8 cellular contexts compared by ENCODE assay signal in genomic region chr1:155051342-155051776, GRCh38. TPM values are rescaled to one million over a fixed set of nuclear protein-coding genes. Genes with fewer than 3 reads are reported as not detected.
A peak's percentile ranks its signal among the peaks of the same experiment; 100 is the strongest.
DNase-seq lines count a peak whose midpoint lies in the region; ATAC-seq and TF ChIP-seq lines count a peak whose summit lies in the region.

No MANE protein-coding gene starts in this region.

- H3K27ac ChIP-seq in SU-DHL-6 (ENCODE audit: low read depth, low read length) (no peak overlapping the region), foreskin keratinocyte (peak overlapping the region; percentile 36)

- H3K36me3 Mint-ChIP-seq in activated naive CD4-positive, alpha-beta T cell treated with anti-CD3 and anti-CD28 coated beads for 36 hours (ENCODE audit: low read depth): peaks cover 4% of the 10 kb centered on the region

- H3K9me3 ChIP-seq in SU-DHL-6 (ENCODE audit: insufficient read depth, low read length): no peaks in the 10 kb centered on the region

- H3K9me2 ChIP-seq in SU-DHL-6 (replicated peaks; ENCODE audit: insufficient read depth, low read length): no peaks in the 10 kb centered on the region

- peak overlapping the region; percentile 63 for H3K9ac ChIP-seq in SU-DHL-6 (ENCODE audit: low read length)

- intact Hi-C loops in activated naive CD4-positive, alpha-beta T cell treated with anti-CD3 and anti-CD28 coated beads for 36 hours (cut with micrococcal nuclease): loop anchor here (1.0 to 2.0 kb wide), 5 partner anchors 10 to 96 kb away; no protein-coding TSS in a partner anchor

- H3K36me3 ChIP-seq in SU-DHL-6 (ENCODE audit: low read length): no peaks in the 10 kb centered on the region

- no peaks in the 10 kb centered on the region for H3K9me3 Mint-ChIP-seq in activated naive CD4-positive, alpha-beta T cell treated with anti-CD3 and anti-CD28 coated beads for 36 hours

- H3K27ac Mint-ChIP-seq in activated naive CD4-positive, alpha-beta T cell treated with anti-CD3 and anti-CD28 coated beads for 36 hours: no peak overlapping the region

- no peaks in the 10 kb centered on the region for H3K79me2 ChIP-seq in SU-DHL-6 (ENCODE audit: insufficient read depth, low read length)

- H2AFZ ChIP-seq in SU-DHL-6 (ENCODE audit: low read depth, low read length, severe bottlenecking): peak overlapping the region; percentile 90

- ATAC-seq in foreskin keratinocyte: no peak

- peaks cover 23% of the 10 kb centered on the region for H3K4me1 Mint-ChIP-seq in activated naive CD4-positive, alpha-beta T cell treated with anti-CD3 and anti-CD28 coated beads for 36 hours (ENCODE audit: low read depth)

- no peaks in the 10 kb centered on the region for H3F3A ChIP-seq in SU-DHL-6 (ENCODE audit: insufficient read depth)

- no peaks in the 10 kb centered on the region; the same call in 1 of the 2 replicates for H4K20me1 ChIP-seq in SU-DHL-6 (ENCODE audit: low read depth, low read length)

- no peaks in the 10 kb centered on the region for H3K27me3 ChIP-seq in SU-DHL-6 (ENCODE audit: low read length)
- H3K27me3 ChIP-seq in foreskin keratinocyte: no peaks in the 10 kb centered on the region

- H3K4me3 Mint-ChIP-seq in activated naive CD4-positive, alpha-beta T cell treated with anti-CD3 and anti-CD28 coated beads for 36 hours: peak overlapping the region; percentile 83

- no peaks in the 10 kb centered on the region for H3K27me3 Mint-ChIP-seq in activated naive CD4-positive, alpha-beta T cell treated with anti-CD3 and anti-CD28 coated beads for 36 hours (ENCODE audit: low read depth)

- peak overlapping the region; percentile 64 for H3K4me3 ChIP-seq in SU-DHL-6 (ENCODE audit: insufficient read depth, low read length, poor library complexity, severe bottlenecking)

- DNase-seq in activated naive CD4-positive, alpha-beta T cell treated with anti-CD3 and anti-CD28 coated beads for 36 hours: no peak
- no peak for DNase-seq in activated naive CD4-positive, alpha-beta T cell (lab: John Stamatoyannopoulos, UW)
- no peak for DNase-seq in foreskin keratinocyte
- peak; percentile 83 for DNase-seq in retina
- DNase-seq in iPS-NIHi11 (ENCODE audit: low spot score): no peak
- DNase-seq in activated CD8-positive, alpha-beta memory T cell treated with anti-CD3 and anti-CD28 coated beads for 24 hours: no peak
- DNase-seq in NCI-H1436 (lab: John Stamatoyannopoulos, UW): no peak

- CTCF ChIA-PET in activated naive CD4-positive, alpha-beta T cell treated with anti-CD3 and anti-CD28 coated beads for 36 hours (lab: Charles Lee): interaction anchor here (0.8 to 11.4 kb wide), 23 partner anchors 10 to 382 kb away, joined by 3 to 197 read pairs (median 4); partner anchors contain the start of genes EFNA4, FLAD1, KRTCAP2 and LENEP

- no peak for TF ChIP-seq CTCF in SU-DHL-6 (IDR thresholded peaks at IDR 0.05; ENCODE audit: insufficient read depth, low read length, poor library complexity, severe bottlenecking)
- no peak for TF ChIP-seq CTCF in foreskin keratinocyte (conservative IDR thresholded peaks at IDR 0.05)

- H3K4me2 ChIP-seq in SU-DHL-6 (ENCODE audit: low read depth, low read length, poor library complexity, severe bottlenecking): peak overlapping the region; percentile 72

- H3K4me1 ChIP-seq in foreskin keratinocyte: peaks cover 5% of the 10 kb centered on the region

RNA-seq across cellular contexts. Expression of gene ADAM15, which starts 0.2 kb away (rescaled TPM):
- 10 to 100 TPM; 53.8 to 55.8 TPM for total RNA-seq in activated naive CD4-positive, alpha-beta T cell treated with anti-CD3 and anti-CD28 coated beads for 36 hours
- 214 and 242 TPM in 2 replicates for total RNA-seq in foreskin keratinocyte
- polyA plus RNA-seq in foreskin keratinocyte: 201 and 244 TPM in 2 replicates

RNA-seq across cellular contexts. Expression of gene EFNA4, which starts 12.2 kb away (rescaled TPM):
- total RNA-seq in activated naive CD4-positive, alpha-beta T cell treated with anti-CD3 and anti-CD28 coated beads for 36 hours: 1 to 10 TPM; 3.3 to 4.5 TPM
- total RNA-seq in foreskin keratinocyte: 10.0 and 10.9 TPM in 2 replicates
- polyA plus RNA-seq in foreskin keratinocyte: 16.8 and 17.7 TPM in 2 replicates

RNA-seq across cellular contexts. Expression of gene DCST1, which starts 17.7 kb away (rescaled TPM):
- not detected for total RNA-seq in activated naive CD4-positive, alpha-beta T cell treated with anti-CD3 and anti-CD28 coated beads for 36 hours
- not detected in 2 replicates for total RNA-seq in foreskin keratinocyte
- not detected in 2 replicates for polyA plus RNA-seq in foreskin keratinocyte

RNA-seq across cellular contexts. Expression of gene DCST2, which starts 17.8 kb away (rescaled TPM):
- 1 to 10 TPM; 1.1 to 1.5 TPM for total RNA-seq in activated naive CD4-positive, alpha-beta T cell treated with anti-CD3 and anti-CD28 coated beads for 36 hours
- 0.07 and 0.27 TPM in 2 replicates for total RNA-seq in foreskin keratinocyte
- 0.11 and 0.12 TPM in 2 replicates for polyA plus RNA-seq in foreskin keratinocyte

RNA-seq across cellular contexts. Expression of gene EFNA3, which starts 27.3 kb away (rescaled TPM):
- total RNA-seq in activated naive CD4-positive, alpha-beta T cell treated with anti-CD3 and anti-CD28 coated beads for 36 hours: 1 to 10 TPM; 1.3 to 2.5 TPM
- 4.1 and 4.2 TPM in 2 replicates for total RNA-seq in foreskin keratinocyte
- 4.3 and 5.0 TPM in 2 replicates for polyA plus RNA-seq in foreskin keratinocyte
